ENCODE assay signal across 16 cellular contexts in the genomic region with DNA sequence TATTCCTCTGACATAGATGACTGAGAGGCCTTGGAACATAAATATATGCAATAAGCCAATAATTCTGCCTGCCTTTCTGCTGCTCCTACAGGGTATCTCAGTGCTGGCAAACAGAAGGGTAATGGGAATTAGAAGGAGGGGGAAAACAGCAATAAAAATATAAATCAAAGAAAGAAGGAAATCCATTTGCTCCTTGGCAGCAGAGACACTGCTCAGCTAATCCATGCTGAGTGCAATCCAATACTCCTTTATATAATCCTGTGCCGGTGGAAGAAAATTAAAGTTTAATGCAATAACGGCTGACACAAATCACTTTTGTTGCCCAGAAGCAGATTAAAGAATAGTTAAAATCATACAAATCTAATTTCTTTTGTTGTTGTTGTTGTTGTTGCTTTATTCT.
DNase-seq lines count a peak whose midpoint lies in the region; ATAC-seq and TF ChIP-seq lines count a peak whose summit lies in the region.
"Had no signal": no experiment of that assay in that cellular context is flagged by ENCODE, and none has a peak within 500 bp of the region (broad histone marks: within the 10 kb centered on the region; RNA-seq: fewer than 3 reads in every experiment).

No MANE protein-coding gene starts in this region.

- POLR2A ChIA-PET in HEK293T (lab: Yijun Ruan, JAX) = no interaction called here

- no peak for ATAC-seq in GM18502 (IDR thresholded peaks at IDR 0.05; ENCODE audit: poor library complexity, unreplicated experiment)
- ATAC-seq: GM12878 had no signal

- H3K4me1 Mint-ChIP-seq in chondrocyte (ENCODE audit: low read depth) = no peaks in the 10 kb centered on the region
- H3K4me1 Mint-ChIP-seq: IgD-negative memory B cell had no signal

- H3K36me3 Mint-ChIP-seq in chondrocyte (ENCODE audit: low read depth) = no peaks in the 10 kb centered on the region
- H3K36me3 Mint-ChIP-seq: IgD-negative memory B cell had no signal

- peaks cover 3% of the 10 kb centered on the region for H3K9me3 Mint-ChIP-seq in chondrocyte (ENCODE audit: low read depth)

- CTCF ChIA-PET in HEK293T (lab: Yijun Ruan, JAX) = interaction anchor here (1.6 kb wide), 1 partner anchor 9 kb away, joined by 3 read pairs; no protein-coding TSS in a partner anchor

- H3K27me3 Mint-ChIP-seq in chondrocyte (ENCODE audit: low read depth) = peaks cover 4% of the 10 kb centered on the region
- H3K27me3 Mint-ChIP-seq: IgD-negative memory B cell had no signal

- H3K4me3 Mint-ChIP-seq in chondrocyte (ENCODE audit: unreplicated experiment) = no peak overlapping the region
- H3K4me3 Mint-ChIP-seq: IgD-negative memory B cell had no signal

- no peak overlapping the region for H3K4me3 ChIP-seq in fibroblast of the aortic adventitia (ENCODE audit: low read depth, low read length)
- H3K4me3 ChIP-seq: GM12878, HAP-1, Peyer's patch, SJCRH30 had no signal

- no peak for DNase-seq in HEK293T (ENCODE audit: extremely low spot score)
- peak; percentile 9 for DNase-seq in NCI-H69 (lab: John Stamatoyannopoulos, UW)
- peak; percentile 2 for DNase-seq in fibroblast of the aortic adventitia (ENCODE audit: low read depth)
- peak; percentile 40 for DNase-seq in retina
- no peak for DNase-seq in DMS 273 (lab: John Stamatoyannopoulos, UW; ENCODE audit: unreplicated experiment)
- DNase-seq in chondrocyte (ENCODE audit: low spot score) = no peak
- DNase-seq: DMS79, Karpas-422, NCI-H1694, NCI-H2081 treated with DMSO at 0.1 percent for 48 hours, Peyer's patch had no signal

- TF ChIP-seq CTCF in fibroblast of the aortic adventitia (IDR thresholded peaks at IDR 0.05; ENCODE audit: insufficient read depth, low read length) (no peak), chondrocyte (IDR thresholded peaks at IDR 0.05) (no peak)

- H3K27ac Mint-ChIP-seq in chondrocyte (ENCODE audit: unreplicated experiment) = no peak overlapping the region
- H3K27ac Mint-ChIP-seq: IgD-negative memory B cell had no signal

TF ChIP-seq in HEK293T, 16 proteins besides CTCF, POLR2A, EP300 and RAD21:
- TF ChIP-seq BHLHE40 (IDR thresholded peaks at IDR 0.05; ENCODE audit: borderline replicate concordance) (no peak), PKNOX1 (IDR thresholded peaks at IDR 0.05) (peak; percentile 68)
TF ChIP-seq in HEK293T: peak in this region for 1.

Comparison
In these comparisons a context has a peak if more than half of its experiments do, and no peak if none do; other contexts are left out.
1. DNase-seq: peak in NCI-H69 (single experiment), fibroblast of the aortic adventitia (single experiment) and retina (single experiment); none in HEK293T (single experiment), DMS 273 (single experiment) and chondrocyte (single experiment).